1 cellular context compared by ENCODE assay signal in the genomic region with DNA sequence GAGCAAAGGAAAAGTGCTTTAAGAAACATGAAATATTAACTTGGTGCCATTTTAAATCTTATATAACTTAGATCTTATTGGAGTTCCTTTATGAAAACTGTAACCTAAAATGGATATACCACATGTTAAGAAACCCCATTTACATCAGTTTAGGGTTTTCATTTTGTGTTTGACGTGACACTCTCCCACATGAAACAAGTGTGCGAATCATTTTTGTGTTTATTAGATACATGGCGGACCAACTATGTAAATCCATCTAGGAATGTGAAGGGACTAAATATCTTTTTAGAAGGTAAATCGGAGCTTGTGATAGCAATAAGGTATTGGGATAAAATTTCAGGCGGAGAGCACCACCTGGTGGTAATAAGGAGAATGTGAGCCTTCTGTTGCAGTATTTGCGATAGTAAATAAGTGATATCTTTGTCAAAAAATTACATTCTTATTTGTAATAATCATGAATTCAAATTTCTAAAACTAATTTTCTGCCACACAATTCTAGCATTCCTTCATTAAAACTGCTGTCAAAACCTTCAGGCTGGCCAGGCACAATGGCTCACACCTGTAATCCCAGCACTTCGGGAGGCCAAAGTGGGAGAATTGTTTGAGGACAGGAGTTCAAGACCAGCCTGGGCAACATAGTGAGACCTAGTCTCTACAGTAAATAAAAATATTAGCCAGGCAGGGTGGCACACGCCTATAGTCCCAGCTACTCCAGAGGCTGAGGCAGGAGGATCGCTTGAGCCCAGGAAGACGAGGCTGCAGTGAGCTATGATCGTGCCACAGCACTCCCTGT.
A peak's percentile ranks its signal among the peaks of the same experiment; 100 is the strongest.
TF ChIP-seq lines count a peak whose summit lies in the region.

No MANE protein-coding gene starts in this region.

TF ChIP-seq in K562, 482 proteins besides CTCF, POLR2A, EP300 and RAD21 (continued from another document):
- TF ChIP-seq, protein P1, sequence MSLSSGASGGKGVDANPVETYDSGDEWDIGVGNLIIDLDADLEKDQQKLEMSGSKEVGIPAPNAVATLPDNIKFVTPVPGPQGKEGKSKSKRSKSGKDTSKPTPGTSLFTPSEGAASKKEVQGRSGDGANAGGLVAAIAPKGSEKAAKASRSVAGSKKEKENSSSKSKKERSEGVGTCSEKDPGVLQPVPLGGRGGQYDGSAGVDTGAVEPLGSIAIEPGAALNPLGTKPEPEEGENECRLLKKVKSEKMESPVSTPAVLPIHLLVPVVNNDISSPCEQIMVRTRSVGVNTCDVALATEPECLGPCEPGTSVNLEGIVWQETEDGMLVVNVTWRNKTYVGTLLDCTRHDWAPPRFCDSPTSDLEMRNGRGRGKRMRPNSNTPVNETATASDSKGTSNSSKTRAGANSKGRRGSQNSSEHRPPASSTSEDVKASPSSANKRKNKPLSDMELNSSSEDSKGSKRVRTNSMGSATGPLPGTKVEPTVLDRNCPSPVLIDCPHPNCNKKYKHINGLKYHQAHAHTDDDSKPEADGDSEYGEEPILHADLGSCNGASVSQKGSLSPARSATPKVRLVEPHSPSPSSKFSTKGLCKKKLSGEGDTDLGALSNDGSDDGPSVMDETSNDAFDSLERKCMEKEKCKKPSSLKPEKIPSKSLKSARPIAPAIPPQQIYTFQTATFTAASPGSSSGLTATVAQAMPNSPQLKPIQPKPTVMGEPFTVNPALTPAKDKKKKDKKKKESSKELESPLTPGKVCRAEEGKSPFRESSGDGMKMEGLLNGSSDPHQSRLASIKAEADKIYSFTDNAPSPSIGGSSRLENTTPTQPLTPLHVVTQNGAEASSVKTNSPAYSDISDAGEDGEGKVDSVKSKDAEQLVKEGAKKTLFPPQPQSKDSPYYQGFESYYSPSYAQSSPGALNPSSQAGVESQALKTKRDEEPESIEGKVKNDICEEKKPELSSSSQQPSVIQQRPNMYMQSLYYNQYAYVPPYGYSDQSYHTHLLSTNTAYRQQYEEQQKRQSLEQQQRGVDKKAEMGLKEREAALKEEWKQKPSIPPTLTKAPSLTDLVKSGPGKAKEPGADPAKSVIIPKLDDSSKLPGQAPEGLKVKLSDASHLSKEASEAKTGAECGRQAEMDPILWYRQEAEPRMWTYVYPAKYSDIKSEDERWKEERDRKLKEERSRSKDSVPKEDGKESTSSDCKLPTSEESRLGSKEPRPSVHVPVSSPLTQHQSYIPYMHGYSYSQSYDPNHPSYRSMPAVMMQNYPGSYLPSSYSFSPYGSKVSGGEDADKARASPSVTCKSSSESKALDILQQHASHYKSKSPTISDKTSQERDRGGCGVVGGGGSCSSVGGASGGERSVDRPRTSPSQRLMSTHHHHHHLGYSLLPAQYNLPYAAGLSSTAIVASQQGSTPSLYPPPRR (CRISPR knock-in tag; IDR thresholded peaks at IDR 0.05; ENCODE audit: borderline replicate concordance): no peak
- TF ChIP-seq DEAF1 (CRISPR knock-in tag; IDR thresholded peaks at IDR 0.05): peak; percentile 94
- TF ChIP-seq, protein P2, sequence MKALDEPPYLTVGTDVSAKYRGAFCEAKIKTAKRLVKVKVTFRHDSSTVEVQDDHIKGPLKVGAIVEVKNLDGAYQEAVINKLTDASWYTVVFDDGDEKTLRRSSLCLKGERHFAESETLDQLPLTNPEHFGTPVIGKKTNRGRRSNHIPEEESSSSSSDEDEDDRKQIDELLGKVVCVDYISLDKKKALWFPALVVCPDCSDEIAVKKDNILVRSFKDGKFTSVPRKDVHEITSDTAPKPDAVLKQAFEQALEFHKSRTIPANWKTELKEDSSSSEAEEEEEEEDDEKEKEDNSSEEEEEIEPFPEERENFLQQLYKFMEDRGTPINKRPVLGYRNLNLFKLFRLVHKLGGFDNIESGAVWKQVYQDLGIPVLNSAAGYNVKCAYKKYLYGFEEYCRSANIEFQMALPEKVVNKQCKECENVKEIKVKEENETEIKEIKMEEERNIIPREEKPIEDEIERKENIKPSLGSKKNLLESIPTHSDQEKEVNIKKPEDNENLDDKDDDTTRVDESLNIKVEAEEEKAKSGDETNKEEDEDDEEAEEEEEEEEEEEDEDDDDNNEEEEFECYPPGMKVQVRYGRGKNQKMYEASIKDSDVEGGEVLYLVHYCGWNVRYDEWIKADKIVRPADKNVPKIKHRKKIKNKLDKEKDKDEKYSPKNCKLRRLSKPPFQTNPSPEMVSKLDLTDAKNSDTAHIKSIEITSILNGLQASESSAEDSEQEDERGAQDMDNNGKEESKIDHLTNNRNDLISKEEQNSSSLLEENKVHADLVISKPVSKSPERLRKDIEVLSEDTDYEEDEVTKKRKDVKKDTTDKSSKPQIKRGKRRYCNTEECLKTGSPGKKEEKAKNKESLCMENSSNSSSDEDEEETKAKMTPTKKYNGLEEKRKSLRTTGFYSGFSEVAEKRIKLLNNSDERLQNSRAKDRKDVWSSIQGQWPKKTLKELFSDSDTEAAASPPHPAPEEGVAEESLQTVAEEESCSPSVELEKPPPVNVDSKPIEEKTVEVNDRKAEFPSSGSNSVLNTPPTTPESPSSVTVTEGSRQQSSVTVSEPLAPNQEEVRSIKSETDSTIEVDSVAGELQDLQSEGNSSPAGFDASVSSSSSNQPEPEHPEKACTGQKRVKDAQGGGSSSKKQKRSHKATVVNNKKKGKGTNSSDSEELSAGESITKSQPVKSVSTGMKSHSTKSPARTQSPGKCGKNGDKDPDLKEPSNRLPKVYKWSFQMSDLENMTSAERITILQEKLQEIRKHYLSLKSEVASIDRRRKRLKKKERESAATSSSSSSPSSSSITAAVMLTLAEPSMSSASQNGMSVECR (CRISPR knock-in tag; IDR thresholded peaks at IDR 0.05): no peak
- TF ChIP-seq USF2 (CRISPR knock-in tag; IDR thresholded peaks at IDR 0.05): no peak
- TF ChIP-seq, protein P3, sequence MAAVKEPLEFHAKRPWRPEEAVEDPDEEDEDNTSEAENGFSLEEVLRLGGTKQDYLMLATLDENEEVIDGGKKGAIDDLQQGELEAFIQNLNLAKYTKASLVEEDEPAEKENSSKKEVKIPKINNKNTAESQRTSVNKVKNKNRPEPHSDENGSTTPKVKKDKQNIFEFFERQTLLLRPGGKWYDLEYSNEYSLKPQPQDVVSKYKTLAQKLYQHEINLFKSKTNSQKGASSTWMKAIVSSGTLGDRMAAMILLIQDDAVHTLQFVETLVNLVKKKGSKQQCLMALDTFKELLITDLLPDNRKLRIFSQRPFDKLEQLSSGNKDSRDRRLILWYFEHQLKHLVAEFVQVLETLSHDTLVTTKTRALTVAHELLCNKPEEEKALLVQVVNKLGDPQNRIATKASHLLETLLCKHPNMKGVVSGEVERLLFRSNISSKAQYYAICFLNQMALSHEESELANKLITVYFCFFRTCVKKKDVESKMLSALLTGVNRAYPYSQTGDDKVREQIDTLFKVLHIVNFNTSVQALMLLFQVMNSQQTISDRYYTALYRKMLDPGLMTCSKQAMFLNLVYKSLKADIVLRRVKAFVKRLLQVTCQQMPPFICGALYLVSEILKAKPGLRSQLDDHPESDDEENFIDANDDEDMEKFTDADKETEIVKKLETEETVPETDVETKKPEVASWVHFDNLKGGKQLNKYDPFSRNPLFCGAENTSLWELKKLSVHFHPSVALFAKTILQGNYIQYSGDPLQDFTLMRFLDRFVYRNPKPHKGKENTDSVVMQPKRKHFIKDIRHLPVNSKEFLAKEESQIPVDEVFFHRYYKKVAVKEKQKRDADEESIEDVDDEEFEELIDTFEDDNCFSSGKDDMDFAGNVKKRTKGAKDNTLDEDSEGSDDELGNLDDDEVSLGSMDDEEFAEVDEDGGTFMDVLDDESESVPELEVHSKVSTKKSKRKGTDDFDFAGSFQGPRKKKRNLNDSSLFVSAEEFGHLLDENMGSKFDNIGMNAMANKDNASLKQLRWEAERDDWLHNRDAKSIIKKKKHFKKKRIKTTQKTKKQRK (IDR thresholded peaks at IDR 0.05; ENCODE audit: borderline replicate concordance, low read depth, low read length): no peak
- no peak for TF ChIP-seq PCBP1 (IDR thresholded peaks at IDR 0.05; ENCODE audit: low read depth, low read length, poor library complexity, severe bottlenecking)
- no peak for TF ChIP-seq C11orf30 (IDR thresholded peaks at IDR 0.05; ENCODE audit: low read depth)
- no peak for TF ChIP-seq HMG20A (CRISPR knock-in tag; conservative IDR thresholded peaks at IDR 0.05)
